Comparison of ENCODE assay signal across 12 cellular contexts in the genomic region with DNA sequence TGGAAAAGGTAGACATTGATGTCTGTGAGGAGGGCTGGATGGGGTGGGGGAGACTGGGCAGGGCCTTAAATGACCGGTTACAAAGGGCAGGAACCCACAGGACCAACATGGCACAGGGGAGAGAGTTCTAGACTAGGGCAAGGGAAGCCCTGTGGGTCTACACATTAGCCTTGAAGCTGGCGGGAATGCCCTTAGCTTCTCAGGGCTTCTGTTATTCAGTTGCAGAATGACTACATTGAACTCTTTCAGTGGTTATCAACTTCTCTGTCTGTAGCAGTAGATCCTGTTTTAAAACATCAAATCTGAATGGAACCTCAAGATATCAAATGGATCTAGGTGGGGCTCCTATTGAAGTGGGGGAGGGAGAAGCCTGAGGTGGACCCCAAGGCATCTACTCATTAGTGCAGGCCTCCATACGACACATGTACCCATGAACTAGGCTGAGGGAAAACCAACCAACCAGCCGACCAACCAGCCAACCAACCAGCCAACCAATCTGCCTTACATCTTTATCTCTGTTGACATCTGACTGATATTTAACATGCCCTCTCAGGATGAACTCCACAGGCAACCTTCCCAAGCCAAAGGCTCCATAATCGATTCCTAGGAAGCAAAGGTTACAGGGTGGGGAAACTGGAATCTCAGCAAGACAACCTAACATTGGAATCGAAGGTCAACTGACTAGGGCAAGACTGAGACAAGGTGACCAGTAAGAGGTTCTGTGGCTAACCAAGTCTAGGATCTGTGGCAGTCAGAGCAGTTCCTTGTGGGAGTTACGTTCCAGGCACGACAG. TPM values are rescaled to one million over a fixed set of nuclear protein-coding genes. Genes with fewer than 3 reads are reported as not detected.
DNase-seq lines count a peak whose midpoint lies in the region; ATAC-seq and TF ChIP-seq lines count a peak whose summit lies in the region.
"Had no signal": no experiment of that assay in that cellular context is flagged by ENCODE, and none has a peak within 500 bp of the region (broad histone marks: within the 10 kb centered on the region; RNA-seq: fewer than 3 reads in every experiment).

No MANE protein-coding gene starts in this region.

- DNase-seq in GM13977 (ENCODE audit: low spot score) = peak; percentile 54
- no peak for DNase-seq in NCI-H1105 (lab: John Stamatoyannopoulos, UW)
- DNase-seq in activated CD4-positive, alpha-beta memory T cell treated with anti-CD3 and anti-CD28 coated beads for 36 hours = no peak
- no peak for DNase-seq in NCI-H2196 treated with DMSO at 0.1 percent for 48 hours (lab: John Stamatoyannopoulos, UW; ENCODE audit: unreplicated experiment)
- DNase-seq in sciatic nerve (ENCODE audit: low spot score) = no peak
- DNase-seq: EL; stimulated activated CD4-positive, alpha-beta T cell treated with anti-CD3 and anti-CD28 coated beads, Interleukin-4, amount 100 ng/mL, for 24 hours had no signal

- no peak for TF ChIP-seq CTCF in GM13977 (IDR thresholded peaks at IDR 0.05; ENCODE audit: extremely low read depth, insufficient read depth, missing control alignments)

- no peaks in the 10 kb centered on the region for H3K27me3 Mint-ChIP-seq in activated CD4-positive, alpha-beta memory T cell treated with anti-CD3 and anti-CD28 coated beads for 36 hours

- peaks cover 12% of the 10 kb centered on the region for H3K4me1 Mint-ChIP-seq in activated CD4-positive, alpha-beta memory T cell treated with anti-CD3 and anti-CD28 coated beads for 36 hours (ENCODE audit: low read depth)

- in situ Hi-C loops in GM13977 (cut with MboI; ENCODE audit: low pct_unique_long_range_greater_than_20kb, low sequenced_read_pairs, unreplicated experiment) = no loop called here

- no peak overlapping the region for H3K4me3 Mint-ChIP-seq in activated CD4-positive, alpha-beta memory T cell treated with anti-CD3 and anti-CD28 coated beads for 36 hours
- H3K4me3 Mint-ChIP-seq: brain had no signal

- peaks cover 10% of the 10 kb centered on the region for H3K36me3 Mint-ChIP-seq in activated CD4-positive, alpha-beta memory T cell treated with anti-CD3 and anti-CD28 coated beads for 36 hours

- intact Hi-C loops in activated CD4-positive, alpha-beta memory T cell treated with anti-CD3 and anti-CD28 coated beads for 36 hours (cut with micrococcal nuclease) = no loop called here
- intact Hi-C loops in sciatic nerve (cut with DNase I) = no loop called here

- H3K9me3 Mint-ChIP-seq in activated CD4-positive, alpha-beta memory T cell treated with anti-CD3 and anti-CD28 coated beads for 36 hours = no peaks in the 10 kb centered on the region

- POLR2A ChIA-PET in activated CD4-positive, alpha-beta memory T cell treated with anti-CD3 and anti-CD28 coated beads for 36 hours (lab: Charles Lee) = no interaction called here

- H3K27ac Mint-ChIP-seq in activated CD4-positive, alpha-beta memory T cell treated with anti-CD3 and anti-CD28 coated beads for 36 hours = no peak overlapping the region
- H3K27ac Mint-ChIP-seq: brain had no signal

- ATAC-seq in GM19452 (IDR thresholded peaks at IDR 0.05; ENCODE audit: unreplicated experiment) = peak; percentile 77
- ATAC-seq in HG02852 (IDR thresholded peaks at IDR 0.05; ENCODE audit: unreplicated experiment) = peak; percentile 91
- ATAC-seq in HG03558 (IDR thresholded peaks at IDR 0.05; ENCODE audit: extremely low read depth, unreplicated experiment) = peak; percentile 97
- ATAC-seq in sciatic nerve = no peak
- ATAC-seq: Panc1 had no signal

- CTCF ChIA-PET in activated CD4-positive, alpha-beta memory T cell treated with anti-CD3 and anti-CD28 coated beads for 36 hours (lab: Charles Lee) = no interaction called here

RNA-seq across cellular contexts. Expression of a gene that starts 48.3 kb away (rescaled TPM):
- total RNA-seq in activated CD4-positive, alpha-beta memory T cell treated with anti-CD3 and anti-CD28 coated beads for 36 hours = 10 to 100 TPM; 39.0 to 39.7 TPM
- 65.4 TPM for total RNA-seq in sciatic nerve
